ENCODE assay signal across 1 cellular context in the genomic region with DNA sequence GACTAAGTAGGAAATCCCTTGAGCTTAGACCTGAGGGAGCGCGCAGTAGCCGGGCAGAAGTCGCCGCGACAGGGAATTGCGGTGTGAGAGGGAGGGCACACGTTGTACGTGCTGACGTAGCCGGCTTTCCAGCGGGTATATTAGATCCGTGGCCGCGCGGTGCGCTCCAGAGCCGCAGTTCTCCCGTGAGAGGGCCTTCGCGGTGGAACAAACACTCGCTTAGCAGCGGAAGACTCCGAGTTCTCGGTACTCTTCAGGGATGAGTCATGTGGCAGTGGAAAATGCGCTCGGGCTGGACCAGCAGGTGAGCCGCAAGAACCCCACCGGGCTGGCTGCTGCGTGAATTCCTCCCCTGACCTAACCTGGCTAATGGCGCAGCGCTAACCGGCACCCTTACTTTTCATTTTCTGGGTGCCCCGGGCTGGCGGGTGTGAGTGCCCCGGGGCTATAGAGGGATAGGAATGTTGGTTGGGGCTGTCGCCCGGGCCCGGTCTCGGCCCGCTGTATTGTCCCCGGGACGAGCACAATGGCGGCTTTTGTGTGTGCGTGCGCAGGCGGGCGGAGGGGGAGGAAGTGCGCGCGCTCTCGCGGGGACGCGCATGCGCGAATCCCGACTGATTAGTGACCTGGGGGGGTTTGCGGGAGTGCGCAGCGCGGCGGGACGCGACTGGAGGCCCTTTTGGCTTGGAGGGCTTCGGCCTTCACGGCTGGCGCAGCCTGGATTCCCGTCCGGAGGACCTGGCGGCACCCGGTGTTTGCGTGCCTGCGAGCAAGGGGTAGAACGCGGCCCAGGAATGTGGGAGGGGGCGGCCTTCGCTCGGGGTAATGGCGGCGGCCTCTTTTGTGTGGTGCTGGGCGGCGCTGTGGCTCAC.
TF ChIP-seq lines count a peak whose summit lies in the region.

A gene (plus strand): TSS at position 169 of the 872 bp plus-strand sequence. CDS start 91 bp downstream, at position 260.

TF ChIP-seq in K562, 482 proteins besides CTCF, POLR2A, EP300 and RAD21 (continued from another document and continues in another):
- TF ChIP-seq, protein P1, sequence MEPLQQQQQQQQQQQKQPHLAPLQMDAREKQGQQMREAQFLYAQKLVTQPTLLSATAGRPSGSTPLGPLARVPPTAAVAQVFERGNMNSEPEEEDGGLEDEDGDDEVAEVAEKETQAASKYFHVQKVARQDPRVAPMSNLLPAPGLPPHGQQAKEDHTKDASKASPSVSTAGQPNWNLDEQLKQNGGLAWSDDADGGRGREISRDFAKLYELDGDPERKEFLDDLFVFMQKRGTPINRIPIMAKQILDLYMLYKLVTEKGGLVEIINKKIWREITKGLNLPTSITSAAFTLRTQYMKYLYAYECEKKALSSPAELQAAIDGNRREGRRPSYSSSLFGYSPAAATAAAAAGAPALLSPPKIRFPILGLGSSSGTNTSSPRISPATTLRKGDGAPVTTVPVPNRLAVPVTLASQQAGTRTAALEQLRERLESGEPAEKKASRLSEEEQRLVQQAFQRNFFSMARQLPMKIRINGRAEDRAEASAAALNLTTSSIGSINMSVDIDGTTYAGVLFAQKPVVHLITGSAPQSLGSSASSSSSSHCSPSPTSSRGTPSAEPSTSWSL (CRISPR knock-in tag; IDR thresholded peaks at IDR 0.05; ENCODE audit: borderline replicate concordance): no peak
- TF ChIP-seq ZNF184 (CRISPR knock-in tag; IDR thresholded peaks at IDR 0.05) (no peak), CCNT2 (IDR thresholded peaks at IDR 0.05; ENCODE audit: borderline replicate concordance, extremely low read depth, insufficient read length, low read depth, low read length) (peak; percentile 64), NCOA1 (IDR thresholded peaks at IDR 0.05; ENCODE audit: low read depth) (no peak), COPS2 (conservative IDR thresholded peaks at IDR 0.05) (no peak), ZC3H4 (CRISPR knock-in tag; IDR thresholded peaks at IDR 0.05; ENCODE audit: borderline replicate concordance) (peak; percentile 95), PTTG1 (tag; IDR thresholded peaks at IDR 0.05; ENCODE audit: low read depth) (no peak), SUPT5H (IDR thresholded peaks at IDR 0.05) (peak; percentile 99), SOX6 (IDR thresholded peaks at IDR 0.05) (no peak), NCOR1 (IDR thresholded peaks at IDR 0.05) (peak; percentile 41; the same call in 1 of the 2 replicates), PHTF2 (CRISPR knock-in tag; IDR thresholded peaks at IDR 0.05) (peak; percentile 69; the same call in 1 of the 2 replicates), SRF (CRISPR knock-in tag; IDR thresholded peaks at IDR 0.05) (no peak), CREM (IDR thresholded peaks at IDR 0.05; ENCODE audit: low read depth) (peak; percentile 87), RBM15 (IDR thresholded peaks at IDR 0.05; ENCODE audit: insufficient read depth, low read length) (0 out of 2 replicates have a peak, but pooled peaks have one; percentile 55), CREB1 (IDR thresholded peaks at IDR 0.05) (peak; percentile 61), CREB1 (CRISPR knock-in tag; IDR thresholded peaks at IDR 0.05) (peak; percentile 57; the same call in 1 of the 2 replicates), TOE1 (IDR thresholded peaks at IDR 0.05; ENCODE audit: borderline replicate concordance) (peak; percentile 11; the same call in 1 of the 2 replicates), TOE1 (CRISPR knock-in tag; IDR thresholded peaks at IDR 0.05; ENCODE audit: borderline replicate concordance, low read depth) (0 out of 2 replicates have a peak, but pooled peaks have one; percentile 32), HMGN3 (IDR thresholded peaks at IDR 0.05; ENCODE audit: borderline replicate concordance, extremely low read depth, insufficient read length, low read depth, low read length) (peak; percentile 25), CBX1 (IDR thresholded peaks at IDR 0.05; ENCODE audit: low read depth) (peak; percentile 15; the same call in 1 of the 2 replicates), RFX7 (CRISPR knock-in tag; IDR thresholded peaks at IDR 0.05) (no peak), CBFA2T2 (conservative IDR thresholded peaks at IDR 0.05) (no peak), PCBP2 (IDR thresholded peaks at IDR 0.05; ENCODE audit: low read depth, low read length, poor library complexity, severe bottlenecking) (peak; percentile 51), HNRNPH1 (optimal IDR thresholded peaks at IDR 0.05; ENCODE audit: low read depth, low read length) (peak; percentile 77), PHF21A (IDR thresholded peaks at IDR 0.05; ENCODE audit: borderline replicate concordance, low read depth) (no peak), CXXC5 (CRISPR knock-in tag; IDR thresholded peaks at IDR 0.05) (peak; percentile 52; the same call in 1 of the 2 replicates), ZNF589 (CRISPR knock-in tag; IDR thresholded peaks at IDR 0.05; ENCODE audit: low read depth) (no peak), YY1 (IDR thresholded peaks at IDR 0.05; ENCODE audit: borderline replicate concordance in 1 of 3, control insufficient read depth in 1 of 3, extremely low read depth in 1 of 3, insufficient read depth in 3 of 3, insufficient read length in 1 of 3, insufficient replicate concordance in 2 of 3, low read depth in 1 of 3, low read length in 2 of 3) (peak; percentile 19 to 81 (median 77)), NFIC (IDR thresholded peaks at IDR 0.05) (peak; percentile 28; the same call in 1 of the 2 replicates), ZNF324 (CRISPR knock-in tag; IDR thresholded peaks at IDR 0.05) (no peak), HNRNPK (IDR thresholded peaks at IDR 0.05; ENCODE audit: low read depth, low read length, poor library complexity, severe bottlenecking) (peak; percentile 38), ZNF41 (CRISPR knock-in tag; conservative IDR thresholded peaks at IDR 0.05) (no peak), BACH1 (tag; IDR thresholded peaks at IDR 0.05) (0 out of 2 replicates have a peak, but pooled peaks have one; percentile 61), DIDO1 (tag; IDR thresholded peaks at IDR 0.05; ENCODE audit: low read depth) (no peak), FOXJ3 (CRISPR knock-in tag; IDR thresholded peaks at IDR 0.05) (no peak)
- TF ChIP-seq, protein P2, sequence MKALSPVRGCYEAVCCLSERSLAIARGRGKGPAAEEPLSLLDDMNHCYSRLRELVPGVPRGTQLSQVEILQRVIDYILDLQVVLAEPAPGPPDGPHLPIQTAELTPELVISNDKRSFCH (CRISPR knock-in tag; IDR thresholded peaks at IDR 0.05): no peak
- TF ChIP-seq, protein P2 (tag; IDR thresholded peaks at IDR 0.05): 0 out of 2 replicates have a peak, but pooled peaks have one; percentile 24
- TF ChIP-seq, protein P3, sequence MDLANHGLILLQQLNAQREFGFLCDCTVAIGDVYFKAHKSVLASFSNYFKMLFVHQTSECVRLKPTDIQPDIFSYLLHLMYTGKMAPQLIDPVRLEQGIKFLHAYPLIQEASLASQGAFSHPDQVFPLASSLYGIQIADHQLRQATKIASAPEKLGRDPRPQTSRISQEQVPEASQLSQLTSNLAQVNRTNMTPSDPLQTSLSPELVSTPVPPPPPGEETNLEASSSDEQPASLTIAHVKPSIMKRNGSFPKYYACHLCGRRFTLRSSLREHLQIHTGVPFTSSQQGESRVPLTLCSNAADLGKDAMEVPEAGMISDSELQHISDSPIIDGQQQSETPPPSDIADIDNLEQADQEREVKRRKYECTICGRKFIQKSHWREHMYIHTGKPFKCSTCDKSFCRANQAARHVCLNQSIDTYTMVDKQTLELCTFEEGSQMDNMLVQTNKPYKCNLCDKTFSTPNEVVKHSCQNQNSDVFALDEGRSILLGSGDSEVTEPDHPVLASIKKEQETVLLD (IDR thresholded peaks at IDR 0.05): peak; percentile 84
- TF ChIP-seq, protein P4, sequence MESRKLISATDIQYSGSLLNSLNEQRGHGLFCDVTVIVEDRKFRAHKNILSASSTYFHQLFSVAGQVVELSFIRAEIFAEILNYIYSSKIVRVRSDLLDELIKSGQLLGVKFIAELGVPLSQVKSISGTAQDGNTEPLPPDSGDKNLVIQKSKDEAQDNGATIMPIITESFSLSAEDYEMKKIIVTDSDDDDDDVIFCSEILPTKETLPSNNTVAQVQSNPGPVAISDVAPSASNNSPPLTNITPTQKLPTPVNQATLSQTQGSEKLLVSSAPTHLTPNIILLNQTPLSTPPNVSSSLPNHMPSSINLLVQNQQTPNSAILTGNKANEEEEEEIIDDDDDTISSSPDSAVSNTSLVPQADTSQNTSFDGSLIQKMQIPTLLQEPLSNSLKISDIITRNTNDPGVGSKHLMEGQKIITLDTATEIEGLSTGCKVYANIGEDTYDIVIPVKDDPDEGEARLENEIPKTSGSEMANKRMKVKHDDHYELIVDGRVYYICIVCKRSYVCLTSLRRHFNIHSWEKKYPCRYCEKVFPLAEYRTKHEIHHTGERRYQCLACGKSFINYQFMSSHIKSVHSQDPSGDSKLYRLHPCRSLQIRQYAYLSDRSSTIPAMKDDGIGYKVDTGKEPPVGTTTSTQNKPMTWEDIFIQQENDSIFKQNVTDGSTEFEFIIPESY (CRISPR knock-in tag; IDR thresholded peaks at IDR 0.05): no peak
- TF ChIP-seq, protein P5, sequence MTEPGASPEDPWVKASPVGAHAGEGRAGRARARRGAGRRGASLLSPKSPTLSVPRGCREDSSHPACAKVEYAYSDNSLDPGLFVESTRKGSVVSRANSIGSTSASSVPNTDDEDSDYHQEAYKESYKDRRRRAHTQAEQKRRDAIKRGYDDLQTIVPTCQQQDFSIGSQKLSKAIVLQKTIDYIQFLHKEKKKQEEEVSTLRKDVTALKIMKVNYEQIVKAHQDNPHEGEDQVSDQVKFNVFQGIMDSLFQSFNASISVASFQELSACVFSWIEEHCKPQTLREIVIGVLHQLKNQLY (CRISPR knock-in tag; conservative IDR thresholded peaks at IDR 0.05): no peak
- TF ChIP-seq, protein P6, sequence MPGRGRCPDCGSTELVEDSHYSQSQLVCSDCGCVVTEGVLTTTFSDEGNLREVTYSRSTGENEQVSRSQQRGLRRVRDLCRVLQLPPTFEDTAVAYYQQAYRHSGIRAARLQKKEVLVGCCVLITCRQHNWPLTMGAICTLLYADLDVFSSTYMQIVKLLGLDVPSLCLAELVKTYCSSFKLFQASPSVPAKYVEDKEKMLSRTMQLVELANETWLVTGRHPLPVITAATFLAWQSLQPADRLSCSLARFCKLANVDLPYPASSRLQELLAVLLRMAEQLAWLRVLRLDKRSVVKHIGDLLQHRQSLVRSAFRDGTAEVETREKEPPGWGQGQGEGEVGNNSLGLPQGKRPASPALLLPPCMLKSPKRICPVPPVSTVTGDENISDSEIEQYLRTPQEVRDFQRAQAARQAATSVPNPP (IDR thresholded peaks at IDR 0.05; ENCODE audit: borderline replicate concordance, insufficient read depth, insufficient read length): no peak
- TF ChIP-seq, protein P7, sequence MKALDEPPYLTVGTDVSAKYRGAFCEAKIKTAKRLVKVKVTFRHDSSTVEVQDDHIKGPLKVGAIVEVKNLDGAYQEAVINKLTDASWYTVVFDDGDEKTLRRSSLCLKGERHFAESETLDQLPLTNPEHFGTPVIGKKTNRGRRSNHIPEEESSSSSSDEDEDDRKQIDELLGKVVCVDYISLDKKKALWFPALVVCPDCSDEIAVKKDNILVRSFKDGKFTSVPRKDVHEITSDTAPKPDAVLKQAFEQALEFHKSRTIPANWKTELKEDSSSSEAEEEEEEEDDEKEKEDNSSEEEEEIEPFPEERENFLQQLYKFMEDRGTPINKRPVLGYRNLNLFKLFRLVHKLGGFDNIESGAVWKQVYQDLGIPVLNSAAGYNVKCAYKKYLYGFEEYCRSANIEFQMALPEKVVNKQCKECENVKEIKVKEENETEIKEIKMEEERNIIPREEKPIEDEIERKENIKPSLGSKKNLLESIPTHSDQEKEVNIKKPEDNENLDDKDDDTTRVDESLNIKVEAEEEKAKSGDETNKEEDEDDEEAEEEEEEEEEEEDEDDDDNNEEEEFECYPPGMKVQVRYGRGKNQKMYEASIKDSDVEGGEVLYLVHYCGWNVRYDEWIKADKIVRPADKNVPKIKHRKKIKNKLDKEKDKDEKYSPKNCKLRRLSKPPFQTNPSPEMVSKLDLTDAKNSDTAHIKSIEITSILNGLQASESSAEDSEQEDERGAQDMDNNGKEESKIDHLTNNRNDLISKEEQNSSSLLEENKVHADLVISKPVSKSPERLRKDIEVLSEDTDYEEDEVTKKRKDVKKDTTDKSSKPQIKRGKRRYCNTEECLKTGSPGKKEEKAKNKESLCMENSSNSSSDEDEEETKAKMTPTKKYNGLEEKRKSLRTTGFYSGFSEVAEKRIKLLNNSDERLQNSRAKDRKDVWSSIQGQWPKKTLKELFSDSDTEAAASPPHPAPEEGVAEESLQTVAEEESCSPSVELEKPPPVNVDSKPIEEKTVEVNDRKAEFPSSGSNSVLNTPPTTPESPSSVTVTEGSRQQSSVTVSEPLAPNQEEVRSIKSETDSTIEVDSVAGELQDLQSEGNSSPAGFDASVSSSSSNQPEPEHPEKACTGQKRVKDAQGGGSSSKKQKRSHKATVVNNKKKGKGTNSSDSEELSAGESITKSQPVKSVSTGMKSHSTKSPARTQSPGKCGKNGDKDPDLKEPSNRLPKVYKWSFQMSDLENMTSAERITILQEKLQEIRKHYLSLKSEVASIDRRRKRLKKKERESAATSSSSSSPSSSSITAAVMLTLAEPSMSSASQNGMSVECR (CRISPR knock-in tag; IDR thresholded peaks at IDR 0.05): peak; percentile 64; the same call in 1 of the 2 replicates
- TF ChIP-seq, protein P8, sequence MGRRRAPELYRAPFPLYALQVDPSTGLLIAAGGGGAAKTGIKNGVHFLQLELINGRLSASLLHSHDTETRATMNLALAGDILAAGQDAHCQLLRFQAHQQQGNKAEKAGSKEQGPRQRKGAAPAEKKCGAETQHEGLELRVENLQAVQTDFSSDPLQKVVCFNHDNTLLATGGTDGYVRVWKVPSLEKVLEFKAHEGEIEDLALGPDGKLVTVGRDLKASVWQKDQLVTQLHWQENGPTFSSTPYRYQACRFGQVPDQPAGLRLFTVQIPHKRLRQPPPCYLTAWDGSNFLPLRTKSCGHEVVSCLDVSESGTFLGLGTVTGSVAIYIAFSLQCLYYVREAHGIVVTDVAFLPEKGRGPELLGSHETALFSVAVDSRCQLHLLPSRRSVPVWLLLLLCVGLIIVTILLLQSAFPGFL (CRISPR knock-in tag; IDR thresholded peaks at IDR 0.05): 0 out of 2 replicates have a peak, but pooled peaks have one; percentile 43
- TF ChIP-seq, protein P9, sequence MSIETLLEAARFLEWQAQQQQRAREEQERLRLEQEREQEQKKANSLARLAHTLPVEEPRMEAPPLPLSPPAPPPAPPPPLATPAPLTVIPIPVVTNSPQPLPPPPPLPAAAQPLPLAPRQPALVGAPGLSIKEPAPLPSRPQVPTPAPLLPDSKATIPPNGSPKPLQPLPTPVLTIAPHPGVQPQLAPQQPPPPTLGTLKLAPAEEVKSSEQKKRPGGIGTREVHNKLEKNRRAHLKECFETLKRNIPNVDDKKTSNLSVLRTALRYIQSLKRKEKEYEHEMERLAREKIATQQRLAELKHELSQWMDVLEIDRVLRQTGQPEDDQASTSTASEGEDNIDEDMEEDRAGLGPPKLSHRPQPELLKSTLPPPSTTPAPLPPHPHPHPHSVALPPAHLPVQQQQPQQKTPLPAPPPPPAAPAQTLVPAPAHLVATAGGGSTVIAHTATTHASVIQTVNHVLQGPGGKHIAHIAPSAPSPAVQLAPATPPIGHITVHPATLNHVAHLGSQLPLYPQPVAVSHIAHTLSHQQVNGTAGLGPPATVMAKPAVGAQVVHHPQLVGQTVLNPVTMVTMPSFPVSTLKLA (conservative IDR thresholded peaks at IDR 0.05): peak in 1 of 2 experiments; percentile 55; a peak in 2 of 4 replicates
